Comparison of ENCODE assay signal across 24 cellular contexts in the genomic region with DNA sequence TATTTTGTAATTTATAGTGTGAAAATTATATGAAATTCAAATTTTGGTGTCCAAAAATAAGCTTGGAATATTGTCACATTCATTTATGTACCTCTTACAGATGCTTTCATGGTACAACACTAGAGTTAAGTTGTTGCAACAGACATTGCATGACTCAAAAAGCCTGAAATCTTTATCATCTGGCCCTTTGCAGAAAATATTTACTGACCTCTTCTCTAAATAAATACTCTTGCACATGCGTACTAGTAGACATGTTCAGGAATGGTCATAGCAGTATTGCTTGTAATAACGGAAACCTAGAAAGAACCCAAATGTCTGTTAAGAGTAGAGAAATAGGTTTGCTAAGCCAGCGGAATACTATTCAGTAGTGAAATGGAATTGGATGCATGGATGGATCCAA.
A peak's percentile ranks its signal among the peaks of the same experiment; 100 is the strongest.
DNase-seq lines count a peak whose midpoint lies in the region; ATAC-seq and TF ChIP-seq lines count a peak whose summit lies in the region.
"Had no signal": no experiment of that assay in that cellular context is flagged by ENCODE, and none has a peak within 500 bp of the region (broad histone marks: within the 10 kb centered on the region; RNA-seq: fewer than 3 reads in every experiment).

No MANE protein-coding gene starts in this region.

- H3K18ac ChIP-seq in mesenchymal stem cell (ENCODE audit: low read depth in 1 of 2, low read length in 2 of 2) = no peak overlapping the region

- H4K91ac ChIP-seq in mesenchymal stem cell (ENCODE audit: low read length) = no peak overlapping the region

- H3K79me1 ChIP-seq in mesenchymal stem cell (replicated peaks; ENCODE audit: low read length, poor library complexity, severe bottlenecking) = peaks cover 40% of the 10 kb centered on the region

- H3K9me3 ChIP-seq in PC-3 (ENCODE audit: low read length) (no peaks in the 10 kb centered on the region), mesenchymal stem cell (ENCODE audit: control insufficient read depth, low read length) (no peaks in the 10 kb centered on the region)

- DNase-seq in EL = peak; percentile 27
- DNase-seq in PC-3 = peak; percentile 1
- peak; percentile 16 for DNase-seq in fibroblast of gingiva (ENCODE audit: low read depth)
- DNase-seq in mesenchymal stem cell = peak; percentile 83
- no peak for DNase-seq in NCI-H187 (lab: John Stamatoyannopoulos, UW)
- no peak for DNase-seq in CD14-positive monocyte (ENCODE audit: low spot score)
- DNase-seq: 8988T; CD4-positive, CD25-positive, alpha-beta regulatory T cell; COR-L47; GOT3; Kasumi-1; NCI-H1092 treated with DMSO at 0.1 percent for 48 hours; NCI-H1694 treated with DMSO at 0.1 percent for 48 hours; NCI-H2107; NCI-H510A; NCI-H748 treated with DMSO at 0.1 percent for 48 hours; NK-92 treated with Interleukin-12 subunit alpha and Interleukin-12 subunit beta, amount 100 ng/mL, for 24 hours; Right ventricle myocardium superior had no signal

- peaks cover 10 to 25% (median 17%) of the 10 kb centered on the region in 7 donors for H3K9me3 Mint-ChIP-seq in CD14-positive monocyte

- H2AK5ac ChIP-seq in mesenchymal stem cell (ENCODE audit: low read length, severe bottlenecking) = no peak overlapping the region

- peaks cover 1% of the 10 kb centered on the region for H3K4me1 Mint-ChIP-seq in CD14-positive monocyte

- no peak overlapping the region for H3K4ac ChIP-seq in mesenchymal stem cell (ENCODE audit: low read depth in 1 of 2, low read length in 2 of 2)

- H2AFZ ChIP-seq in PC-3 (ENCODE audit: low read length) = no peak overlapping the region
- no peak overlapping the region for H2AFZ ChIP-seq in mesenchymal stem cell (ENCODE audit: low read depth, low read length)

- BruUV-seq in PC-3 (replicated peaks; lab: Mats Ljungman, UMichigan) = no TSS peak

- H3K79me2 ChIP-seq in PC-3 (ENCODE audit: low read length) = no peaks in the 10 kb centered on the region

- no peak overlapping the region for H3K27ac Mint-ChIP-seq in CD14-positive monocyte
- H3K27ac Mint-ChIP-seq: CD4-positive, CD25-positive, alpha-beta regulatory T cell; IgD-negative memory B cell had no signal

- 57% methylated on average over 3 of the region's 3 CpGs for WGBS in mesenchymal stem cell

- H4K20me1 ChIP-seq in PC-3 (ENCODE audit: low read length) = no peaks in the 10 kb centered on the region

- H3K27me3 ChIP-seq in PC-3 (ENCODE audit: low read length) = no peaks in the 10 kb centered on the region
- H3K27me3 ChIP-seq in mesenchymal stem cell (ENCODE audit: control insufficient read depth in 1 of 2, insufficient read depth in 1 of 2, low read length in 2 of 2) = no peaks in the 10 kb centered on the region

- H3K27me3 Mint-ChIP-seq in CD14-positive monocyte (ENCODE audit: low read depth in 3 of 3) = no peaks in the 10 kb centered on the region
- H3K27me3 Mint-ChIP-seq: B cell; CD4-positive, CD25-positive, alpha-beta regulatory T cell; IgD-negative memory B cell had no signal

- H3K4me3 ChIP-seq in PC-3 (ENCODE audit: low read length) = no peak overlapping the region
- H3K4me3 ChIP-seq in mesenchymal stem cell (ENCODE audit: insufficient read depth in 1 of 2, low read depth in 1 of 2, low read length in 2 of 2) = no peak overlapping the region
- H3K4me3 ChIP-seq: GM12878 had no signal

- intact Hi-C loops in PC-3 (cut with micrococcal nuclease) (no loop called here), CD14-positive monocyte (cut with micrococcal nuclease) (no loop called here)

- no peak overlapping the region for H2BK12ac ChIP-seq in mesenchymal stem cell (ENCODE audit: low read length in 2 of 2)

- POLR2A ChIA-PET in PC-3 (lab: Charles Lee; ENCODE audit: unreplicated experiment) = no interaction called here

- TF ChIP-seq CTCF in PC-3 (conservative IDR thresholded peaks at IDR 0.05; ENCODE audit: low read depth, low read length) (no peak), CD14-positive monocyte (IDR thresholded peaks at IDR 0.05) (no peak)

- no peak overlapping the region for H3K14ac ChIP-seq in mesenchymal stem cell (ENCODE audit: low read length in 2 of 2)

- no peak overlapping the region for H2BK15ac ChIP-seq in mesenchymal stem cell (ENCODE audit: low read depth, poor library complexity, severe bottlenecking)

- H2BK5ac ChIP-seq in mesenchymal stem cell (ENCODE audit: low read depth, low read length, poor library complexity, severe bottlenecking) = no peak overlapping the region

- H3K4me1 ChIP-seq in PC-3 (ENCODE audit: insufficient read depth, low read length) (peaks cover 9% of the 10 kb centered on the region), mesenchymal stem cell (ENCODE audit: control insufficient read depth, insufficient read depth, low read depth, low read length) (peaks cover 3% of the 10 kb centered on the region)

- H3K36me3 ChIP-seq in PC-3 (ENCODE audit: low read depth, low read length) (no peaks in the 10 kb centered on the region), mesenchymal stem cell (ENCODE audit: control insufficient read depth in 1 of 2, insufficient read depth in 2 of 2, low read depth in 1 of 2, low read length in 2 of 2) (peaks cover 7 to 9% of the 10 kb centered on the region in 2 experiments)

- no peak overlapping the region for H3K4me3 Mint-ChIP-seq in CD14-positive monocyte
- H3K4me3 Mint-ChIP-seq: CD4-positive, CD25-positive, alpha-beta regulatory T cell had no signal

- CTCF ChIA-PET in PC-3 (lab: Charles Lee) = no interaction called here

- no peaks in the 10 kb centered on the region for H3F3A ChIP-seq in PC-3 (ENCODE audit: low read length, unreplicated experiment)

- no peak overlapping the region for H4K8ac ChIP-seq in mesenchymal stem cell (ENCODE audit: low read length)

- H3K27ac ChIP-seq in PC-3 (ENCODE audit: low read length) (no peak overlapping the region), mesenchymal stem cell (ENCODE audit: low read length, poor library complexity, severe bottlenecking) (no peak overlapping the region)
- H3K27ac ChIP-seq: HL-60 had no signal

- ATAC-seq in PC-3 = no peak
- no peak for ATAC-seq in HG02678 (IDR thresholded peaks at IDR 0.05; ENCODE audit: unreplicated experiment)
- no peak for ATAC-seq in HG02973 (IDR thresholded peaks at IDR 0.05; ENCODE audit: unreplicated experiment)
- ATAC-seq: GM12878 had no signal

- no peak overlapping the region for H2BK120ac ChIP-seq in mesenchymal stem cell (ENCODE audit: low read depth, low read length)

- peaks cover 15 to 16% of the 10 kb centered on the region in 2 donors for H3K36me3 Mint-ChIP-seq in CD14-positive monocyte

- H3K9ac ChIP-seq in PC-3 (ENCODE audit: low read length) = no peak overlapping the region
- H3K9ac ChIP-seq in mesenchymal stem cell (ENCODE audit: low read length) = no peak overlapping the region

- no peaks in the 10 kb centered on the region for H3K9me2 ChIP-seq in PC-3 (replicated peaks; ENCODE audit: low read length)

- H3K4me2 ChIP-seq in PC-3 (ENCODE audit: low read length) = no peak overlapping the region
- H3K4me2 ChIP-seq in mesenchymal stem cell (ENCODE audit: low read length, poor library complexity, severe bottlenecking) = no peak overlapping the region

- H3K23ac ChIP-seq in mesenchymal stem cell (ENCODE audit: low read length in 2 of 2) = no peak overlapping the region

Comparison
In these comparisons a context has a peak if more than half of its experiments do, and no peak if none do; other contexts are left out.
1. DNase-seq: peak in EL (single experiment), PC-3 (single experiment), fibroblast of gingiva (single experiment) and mesenchymal stem cell (single experiment); none in NCI-H187 (0 of 2) and CD14-positive monocyte (single experiment).